8 cellular contexts compared by ENCODE assay signal in the genomic region with DNA sequence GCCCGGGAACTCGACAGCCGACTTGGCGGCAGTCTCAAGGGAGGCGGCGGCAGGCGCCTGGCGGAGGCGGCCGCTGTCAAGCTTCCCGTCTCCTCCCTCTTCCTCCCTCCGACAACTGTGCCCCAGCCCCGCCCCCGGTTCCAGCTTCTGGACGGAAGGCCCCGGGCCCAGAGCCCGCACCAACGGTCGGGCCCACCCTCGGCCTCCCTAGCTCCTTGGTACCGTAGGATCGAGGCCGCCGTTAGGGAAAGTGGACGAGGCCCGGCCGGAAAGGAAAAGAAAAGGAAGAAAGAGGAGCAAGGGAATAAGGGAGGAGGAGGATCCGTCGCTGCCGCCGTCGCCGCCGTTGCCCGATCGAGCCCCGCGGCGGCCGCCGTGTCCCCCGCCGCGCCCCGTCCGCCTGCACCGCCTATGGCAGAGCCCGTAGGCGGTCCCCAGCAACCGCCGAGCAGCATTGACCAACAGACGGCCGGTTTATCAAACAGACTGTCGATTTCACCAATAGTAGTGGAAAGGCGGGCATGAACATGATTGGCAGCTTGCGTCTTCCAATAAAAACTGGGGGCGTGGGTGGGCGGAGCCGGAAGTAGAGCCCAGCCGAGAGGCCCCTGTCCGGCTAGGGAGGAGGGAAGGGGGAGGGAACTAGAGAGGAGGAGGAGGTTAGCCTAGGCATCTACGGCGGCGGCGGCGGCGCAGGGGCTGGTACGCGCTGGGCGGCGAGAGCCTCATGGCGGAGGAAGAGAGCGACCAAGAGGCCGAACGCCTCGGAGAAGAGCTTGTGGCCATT. TPM values are rescaled to one million over a fixed set of nuclear protein-coding genes. Genes with fewer than 3 reads are reported as not detected.
A peak's percentile ranks its signal among the peaks of the same experiment; 100 is the strongest.
DNase-seq lines count a peak whose midpoint lies in the region; ATAC-seq, FAIRE-seq and TF ChIP-seq lines count a peak whose summit lies in the region.

A gene with protein sequence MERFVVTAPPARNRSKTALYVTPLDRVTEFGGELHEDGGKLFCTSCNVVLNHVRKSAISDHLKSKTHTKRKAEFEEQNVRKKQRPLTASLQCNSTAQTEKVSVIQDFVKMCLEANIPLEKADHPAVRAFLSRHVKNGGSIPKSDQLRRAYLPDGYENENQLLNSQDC (minus strand): TSS at position 413 of the 787 bp plus-strand sequence. CDS start 3,029 bp downstream, outside the sequence.
A gene (plus strand): TSS at position 663 of the 787 bp plus-strand sequence. CDS start 65 bp downstream, at position 728.

- peak within 1 kb of the TSS; percentile 34 for H2AFZ ChIP-seq in HepG2 (ENCODE audit: low read length)

- ATAC-seq in GM19397 (IDR thresholded peaks at IDR 0.05; ENCODE audit: unreplicated experiment) (peak; percentile 95), HG03571 (IDR thresholded peaks at IDR 0.05; ENCODE audit: unreplicated experiment) (peak; percentile 96), HepG2 (peak; percentile 96)

- H3K36me3 ChIP-seq in HepG2 (replicated peaks in 1 of 2; ENCODE audit: control insufficient read depth in 1 of 2, insufficient read depth in 2 of 2, low read length in 2 of 2) = peaks cover 3 to 13% of the 10 kb centered on the region in 2 experiments; a peak in 2 of 5 replicates

- no TSS peak for BruUV-seq in HepG2 (replicated peaks; lab: Mats Ljungman, UMichigan)

- H3K4me3 Mint-ChIP-seq in CD14-positive monocyte = peak within 1 kb of the TSS; percentile 98 to 99

- peaks cover 0 to 2% (median 0%) of the 10 kb centered on the region in 7 donors for H3K9me3 Mint-ChIP-seq in CD14-positive monocyte

- peaks cover 24 to 27% of the 10 kb centered on the region in 2 donors for H3K36me3 Mint-ChIP-seq in CD14-positive monocyte

- H3K27ac ChIP-seq in HepG2 (ENCODE audit: extremely low read length, insufficient read depth, low read length) = peak within 1 kb of the TSS; percentile 88

- no peak for TF ChIP-seq RAD21 in HepG2 (CRISPR knock-in tag; IDR thresholded peaks at IDR 0.05)

- FAIRE-seq in HepG2 (lab: Jason Lieb, UNC) = peak; percentile 43

- H3K9ac ChIP-seq in HepG2 (ENCODE audit: insufficient read depth, low read depth, low read length) = peak within 1 kb of the TSS; percentile 87

- WGBS in HepG2 (ENCODE audit: low lambda C conversion rate) = 1% methylated on average over 48 of the region's 76 CpGs

- H3K27ac Mint-ChIP-seq in CD14-positive monocyte = peak within 1 kb of the TSS; percentile 96 to 99 (median 98)

- peaks cover 7% of the 10 kb centered on the region; the same call in 1 of the 2 replicates for H4K20me1 ChIP-seq in HepG2 (ENCODE audit: insufficient read depth, low read length)

- H3K4me3 ChIP-seq in HepG2 (replicated peaks in 1 of 3; ENCODE audit: insufficient read depth in 1 of 3, low read depth in 2 of 3, low read length in 3 of 3) = peak within 1 kb of the TSS; percentile 80 to 95 (median 91)

- intact Hi-C loops in CD14-positive monocyte (cut with micrococcal nuclease) (loop anchor here (5.0 kb wide), 3 partner anchors 89 to 276 kb away; a partner anchor contains a TSS), HepG2 (cut with micrococcal nuclease; ENCODE audit: unreplicated experiment) (loop anchor here (5.0 to 10.0 kb wide), 2 partner anchors 74 to 126 kb away; no protein-coding TSS in a partner anchor)

- DNase-seq in CD14-positive monocyte (ENCODE audit: low spot score) = peak; percentile 99
- peak; percentile 98 for DNase-seq in NCI-H82 (lab: John Stamatoyannopoulos, UW)
- DNase-seq in activated CD4-positive, alpha-beta T cell treated with anti-CD3 and anti-CD28 coated beads, Interleukin-2, amount 50 U/mL, for 48 hours = peak; percentile 99
- DNase-seq in dermis microvascular lymphatic vessel endothelial cell (ENCODE audit: low read depth in 2 of 2) = peak; percentile 98 to 99
- DNase-seq in HepG2 (ENCODE audit: low spot score) = peak; percentile 97
- peak; percentile 98 for DNase-seq in stimulated activated CD4-positive, alpha-beta T cell treated with anti-CD3 and anti-CD28 coated beads, Interleukin-4, amount 100 ng/mL, for 1 hour

- no peaks in the 10 kb centered on the region; a peak in 1 of 5 replicates for H3K27me3 ChIP-seq in HepG2 (ENCODE audit: control insufficient read depth in 1 of 2, insufficient read depth in 2 of 2, low read length in 2 of 2)

- POLR2A ChIA-PET in HepG2 (lab: Yijun Ruan, JAX) = interaction anchor here (0.7 to 2.1 kb wide), 6 partner anchors 8 to 91 kb away, joined by 3 to 19 read pairs (median 3); a partner anchor contains a TSS

- no peaks in the 10 kb centered on the region for H3K27me3 Mint-ChIP-seq in CD14-positive monocyte (ENCODE audit: low read depth in 3 of 3)

- peaks cover 39% of the 10 kb centered on the region for H3K4me1 Mint-ChIP-seq in CD14-positive monocyte

- peaks cover 61% of the 10 kb centered on the region for H3K79me2 ChIP-seq in HepG2 (ENCODE audit: insufficient read depth, low read length)

- H3K4me1 ChIP-seq in HepG2 (ENCODE audit: insufficient read depth, low read length) = peaks cover 30% of the 10 kb centered on the region

- H3K4me2 ChIP-seq in HepG2 (ENCODE audit: low read depth, low read length) = peak within 1 kb of the TSS; percentile 71

- TF ChIP-seq POLR2A in HepG2 (IDR thresholded peaks at IDR 0.05; ENCODE audit: insufficient read depth in 1 of 2, low read depth in 2 of 2, low read length in 2 of 2) = peak; percentile 67 to 93

- TF ChIP-seq EP300 in HepG2 (IDR thresholded peaks at IDR 0.05; ENCODE audit: low read depth in 2 of 2, low read length in 2 of 2) (no peak; a peak in 1 of 4 replicates), HepG2 (CRISPR knock-in tag; IDR thresholded peaks at IDR 0.05; ENCODE audit: borderline replicate concordance) (no peak)

- in situ Hi-C loops in HepG2 (cut with HindIII; ENCODE audit: extremely low pct_ligation_motif_present, low pct_unique_long_range_greater_than_20kb) = loop anchor here (5.0 kb wide), 1 partner anchor 94 kb away; no protein-coding TSS in a partner anchor

- CTCF ChIA-PET in HepG2 (lab: Yijun Ruan, JAX; ENCODE audit: low intra/inter-chr PET ratio, low total read pairs) = no interaction called here

- TF ChIP-seq CTCF in CD14-positive monocyte (IDR thresholded peaks at IDR 0.05) (no peak), HepG2 (CRISPR knock-in tag; IDR thresholded peaks at IDR 0.05) (no peak)

- no peaks in the 10 kb centered on the region for H3K9me3 ChIP-seq in HepG2 (ENCODE audit: low read length)

RNA-seq across cellular contexts. Expression of the first gene that starts in this region (rescaled TPM):
- 10 to 100 TPM; 68.7 to 82.4 TPM for polyA plus RNA-seq in CD14-positive monocyte
- 36.8 and 45.9 TPM in 2 replicates for total RNA-seq in dermis microvascular lymphatic vessel endothelial cell
- 38.9 and 45.7 TPM in 2 replicates for total RNA-seq in HepG2 (2016; rRNA removed; fragmentation: Illumina TruSeq; extraction: Trizol)
- total RNA-seq in HepG2 (2016; cell fraction: cytosol; rRNA removed; fragmentation: Illumina TruSeq; extraction: Trizol; ENCODE audit: low read depth) = 13.0 and 21.5 TPM in 2 replicates
- total RNA-seq in HepG2 (2016; cell fraction: insoluble cytoplasmic fraction; rRNA removed; fragmentation: Illumina TruSeq; extraction: Trizol) = 35.7 and 40.9 TPM in 2 replicates
- 31.2 and 43.3 TPM in 2 replicates for total RNA-seq in HepG2 (2016; cell fraction: membrane; rRNA removed; fragmentation: Illumina TruSeq; extraction: Trizol)
- total RNA-seq in HepG2 (2016; cell fraction: nucleus; rRNA removed; fragmentation: Illumina TruSeq; extraction: Trizol) = 40.0 and 42.5 TPM in 2 replicates
- 39.0 and 47.0 TPM in 2 replicates for polyA plus RNA-seq in HepG2 (2011; rRNA removed)
- 14.9 and 20.6 TPM in 2 replicates for polyA plus RNA-seq in HepG2 (2011; cell fraction: cytosol; rRNA removed)
- 90.0 and 93.2 TPM in 2 replicates for polyA plus RNA-seq in HepG2 (2011; cell fraction: nucleus; rRNA removed)
- polyA plus RNA-seq in HepG2 (2012) = 36.7 and 38.4 TPM in 2 replicates
- polyA plus RNA-seq in HepG2 (2016; cell fraction: cytosol; fragmentation: Illumina TruSeq; extraction: Trizol; ENCODE audit: low read depth) = 25.3 and 43.8 TPM in 2 replicates
- 46.0 and 47.1 TPM in 2 replicates for polyA plus RNA-seq in HepG2 (2016; cell fraction: insoluble cytoplasmic fraction; fragmentation: Illumina TruSeq; extraction: Trizol; ENCODE audit: low read depth)
- polyA plus RNA-seq in HepG2 (2016; cell fraction: membrane; fragmentation: Illumina TruSeq; extraction: Trizol; ENCODE audit: low read depth) = 30.1 and 41.0 TPM in 2 replicates
- polyA plus RNA-seq in HepG2 (2016; cell fraction: nucleus; fragmentation: Illumina TruSeq; extraction: Trizol; ENCODE audit: insufficient read depth, low read depth) = 63.2 and 66.5 TPM in 2 replicates
- 31.1 and 48.7 TPM in 2 replicates for polyA minus RNA-seq in HepG2 (2011; rRNA and poly(A)+ RNA removed; ENCODE audit: low replicate concordance)
- polyA minus RNA-seq in HepG2 (2011; cell fraction: cytosol; rRNA and poly(A)+ RNA removed) = 23.7 and 30.7 TPM in 2 replicates
- 89.0 and 94.0 TPM in 2 replicates for polyA minus RNA-seq in HepG2 (2011; cell fraction: nucleus; rRNA and poly(A)+ RNA removed)

RNA-seq across cellular contexts. Expression of the second gene that starts in this region (rescaled TPM):
- polyA plus RNA-seq in CD14-positive monocyte (1 to 10 TPM; 4.8 to 7.2 TPM), HepG2 (2011; rRNA removed) (1.8 and 2.6 TPM in 2 replicates)
- total RNA-seq in dermis microvascular lymphatic vessel endothelial cell (10.1 and 10.3 TPM in 2 replicates), HepG2 (2016; rRNA removed; fragmentation: Illumina TruSeq; extraction: Trizol) (4.1 and 5.3 TPM in 2 replicates)
- 0.71 TPM in 2 replicates for total RNA-seq in HepG2 (2016; cell fraction: cytosol; rRNA removed; fragmentation: Illumina TruSeq; extraction: Trizol; ENCODE audit: low read depth)
- 3.3 and 5.6 TPM in 2 replicates for total RNA-seq in HepG2 (2016; cell fraction: insoluble cytoplasmic fraction; rRNA removed; fragmentation: Illumina TruSeq; extraction: Trizol)
- 1.3 and 2.8 TPM in 2 replicates for total RNA-seq in HepG2 (2016; cell fraction: membrane; rRNA removed; fragmentation: Illumina TruSeq; extraction: Trizol)
- total RNA-seq in HepG2 (2016; cell fraction: nucleus; rRNA removed; fragmentation: Illumina TruSeq; extraction: Trizol) = 9.7 and 10.2 TPM in 2 replicates
- 0.93 and 1.4 TPM in 2 replicates for polyA plus RNA-seq in HepG2 (2011; cell fraction: cytosol; rRNA removed)
- 2.4 and 2.5 TPM in 2 replicates for polyA plus RNA-seq in HepG2 (2011; cell fraction: nucleus; rRNA removed)
- 3.8 and 4.8 TPM in 2 replicates for polyA plus RNA-seq in HepG2 (2012)
- polyA plus RNA-seq in HepG2 (2016; cell fraction: cytosol; fragmentation: Illumina TruSeq; extraction: Trizol; ENCODE audit: low read depth) = 0.38 and 0.66 TPM in 2 replicates
- 4.5 and 4.8 TPM in 2 replicates for polyA plus RNA-seq in HepG2 (2016; cell fraction: insoluble cytoplasmic fraction; fragmentation: Illumina TruSeq; extraction: Trizol; ENCODE audit: low read depth)
- polyA plus RNA-seq in HepG2 (2016; cell fraction: membrane; fragmentation: Illumina TruSeq; extraction: Trizol; ENCODE audit: low read depth) = 0.79 and 1.2 TPM in 2 replicates
- polyA plus RNA-seq in HepG2 (2016; cell fraction: nucleus; fragmentation: Illumina TruSeq; extraction: Trizol; ENCODE audit: insufficient read depth, low read depth) = 6.5 and 7.6 TPM in 2 replicates
- polyA minus RNA-seq in HepG2 (2011; rRNA and poly(A)+ RNA removed; ENCODE audit: low replicate concordance) = 1.6 and 2.5 TPM in 2 replicates
- polyA minus RNA-seq in HepG2 (2011; cell fraction: cytosol; rRNA and poly(A)+ RNA removed) = 4.0 and 7.2 TPM in 2 replicates
- 21.9 and 22.1 TPM in 2 replicates for polyA minus RNA-seq in HepG2 (2011; cell fraction: nucleus; rRNA and poly(A)+ RNA removed)

Comparison
In these comparisons a context has a peak if more than half of its experiments do, and no peak if none do; other contexts are left out.
1. Peak in every context shown above with its lines: DNase-seq, ATAC-seq, H3K4me3 ChIP-seq and H3K27ac ChIP-seq.